8 cellular contexts compared by ENCODE assay signal in the genomic region with DNA sequence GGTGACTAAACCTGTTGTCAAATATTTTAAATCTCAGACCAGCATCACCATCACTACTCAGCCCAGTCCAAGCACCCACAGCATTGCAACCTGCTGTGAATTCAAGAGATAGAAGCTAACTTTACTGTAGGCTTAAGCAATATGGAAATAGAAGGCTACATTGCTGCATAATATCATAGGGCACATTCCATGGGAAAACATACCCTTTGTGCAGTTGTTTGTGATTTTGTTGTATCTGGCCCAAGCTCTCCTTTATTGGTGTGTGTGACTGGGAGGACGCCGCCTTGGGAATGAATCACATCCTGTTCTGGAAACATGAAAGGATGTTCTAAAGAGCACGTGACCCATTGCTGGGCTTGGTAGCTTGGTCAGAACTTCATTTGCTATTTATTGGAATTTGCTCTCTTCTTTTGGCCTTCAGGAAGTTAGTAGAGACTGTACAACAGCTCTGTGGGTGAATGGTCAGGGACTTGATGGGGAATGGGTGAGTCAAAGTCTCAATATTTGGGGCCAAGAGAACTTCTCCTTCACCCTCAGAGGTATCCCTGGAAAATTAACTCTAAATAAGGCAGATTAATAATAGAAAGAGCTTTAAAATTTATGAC.
DNase-seq lines count a peak whose midpoint lies in the region; ATAC-seq and TF ChIP-seq lines count a peak whose summit lies in the region.
"Had no signal": no experiment of that assay in that cellular context is flagged by ENCODE, and none has a peak within 500 bp of the region (broad histone marks: within the 10 kb centered on the region; RNA-seq: fewer than 3 reads in every experiment).

No MANE protein-coding gene starts in this region.

- no peaks in the 10 kb centered on the region for H3K4me1 ChIP-seq in stomach

- H3K27me3 Mint-ChIP-seq in WTC11 (ENCODE audit: low read depth) = no peaks in the 10 kb centered on the region
- H3K27me3 Mint-ChIP-seq in activated T-cell treated with anti-CD3 and anti-CD28 coated beads, Interleukin-2, amount 50 U/mL, for 4 hours (ENCODE audit: low read depth) = peaks cover 11% of the 10 kb centered on the region

- H3K27ac ChIP-seq in stomach = no peak overlapping the region

- H3K9me3 Mint-ChIP-seq in WTC11 = no peaks in the 10 kb centered on the region
- no peaks in the 10 kb centered on the region for H3K9me3 Mint-ChIP-seq in activated T-cell treated with anti-CD3 and anti-CD28 coated beads, Interleukin-2, amount 50 U/mL, for 4 hours

- H3K4me3 Mint-ChIP-seq in WTC11 = no peak overlapping the region
- no peak overlapping the region for H3K4me3 Mint-ChIP-seq in activated T-cell treated with anti-CD3 and anti-CD28 coated beads, Interleukin-2, amount 50 U/mL, for 4 hours

- TF ChIP-seq CTCF in HFF-Myc (IDR thresholded peaks at IDR 0.05; ENCODE audit: low read depth, low read length, missing control alignments) (no peak), WTC11 (IDR thresholded peaks at IDR 0.05) (no peak), stomach (IDR thresholded peaks at IDR 0.05) (no peak)

- no peaks in the 10 kb centered on the region for H3K9me3 ChIP-seq in stomach

- no peak overlapping the region for H3K4me3 ChIP-seq in HFF-Myc (replicated peaks; ENCODE audit: low read depth, low read length)
- H3K4me3 ChIP-seq in stomach = no peak overlapping the region

- CTCF ChIA-PET in WTC11 (lab: Charles Lee) = interaction anchor here (1.1 kb wide), 1 partner anchor 176 kb away, joined by 3 read pairs; no protein-coding TSS in a partner anchor

- no peaks in the 10 kb centered on the region for H3K36me3 ChIP-seq in stomach

- WGBS in stomach, 5 donors = 63 to 90% (median 75%) methylated on average over 3 of the region's 3 CpGs

- DNase-seq in HFF-Myc (ENCODE audit: extremely low read depth, low read depth) (peak; percentile 87), WTC11 (ENCODE audit: low spot score) (no peak), glomerular endothelial cell (ENCODE audit: extremely low read depth, low read depth, low spot score) (peak; percentile 88), stromal cell of bone marrow (ENCODE audit: low read depth) (peak; percentile 80), pons (ENCODE audit: low spot score) (no peak), stomach (no peak)
- DNase-seq in activated T-cell treated with anti-CD3 and anti-CD28 coated beads, Interleukin-2, amount 50 U/mL, for 4 hours = no peak
- DNase-seq: NCI-H446 had no signal

- TF ChIP-seq EP300 in stomach (IDR thresholded peaks at IDR 0.05) = no peak

- intact Hi-C loops in stomach (cut with DNase I; ENCODE audit: low total_unique reads) = no loop called here

- ATAC-seq in WTC11 = no peak
- ATAC-seq in activated T-cell treated with anti-CD3 and anti-CD28 coated beads, Interleukin-2, amount 50 U/mL, for 4 hours = no peak

- no peaks in the 10 kb centered on the region for H3K36me3 Mint-ChIP-seq in WTC11
- no peaks in the 10 kb centered on the region for H3K36me3 Mint-ChIP-seq in activated T-cell treated with anti-CD3 and anti-CD28 coated beads, Interleukin-2, amount 50 U/mL, for 4 hours (ENCODE audit: insufficient read depth)

- POLR2A ChIA-PET in WTC11 (lab: Charles Lee) = no interaction called here

- no peaks in the 10 kb centered on the region for H3K4me1 Mint-ChIP-seq in WTC11
- H3K4me1 Mint-ChIP-seq in activated T-cell treated with anti-CD3 and anti-CD28 coated beads, Interleukin-2, amount 50 U/mL, for 4 hours (ENCODE audit: low read depth) = no peaks in the 10 kb centered on the region

- peaks cover 0 to 7% (median 0%) of the 10 kb centered on the region in 3 donors for H3K27me3 ChIP-seq in stomach

- no peak for TF ChIP-seq POLR2A in stomach (IDR thresholded peaks at IDR 0.05)

- H3K27ac Mint-ChIP-seq in WTC11 = no peak overlapping the region

TF ChIP-seq in WTC11, 78 proteins besides CTCF, POLR2A, EP300 and RAD21:
- no peak for TF ChIP-seq GTF2I (CRISPR knock-in tag; conservative IDR thresholded peaks at IDR 0.05)
- TF ChIP-seq ZNF416 (CRISPR knock-in tag; IDR thresholded peaks at IDR 0.05) = no peak
- TF ChIP-seq HMGXB4 (CRISPR knock-in tag; IDR thresholded peaks at IDR 0.05) = no peak
- TF ChIP-seq GABPB1 (CRISPR knock-in tag; IDR thresholded peaks at IDR 0.05) = peak; percentile 74
- no peak for TF ChIP-seq ZNF232 (CRISPR knock-in tag; IDR thresholded peaks at IDR 0.05)
- TF ChIP-seq ZBTB43 (CRISPR knock-in tag; IDR thresholded peaks at IDR 0.05) = no peak
- TF ChIP-seq, protein P1, sequence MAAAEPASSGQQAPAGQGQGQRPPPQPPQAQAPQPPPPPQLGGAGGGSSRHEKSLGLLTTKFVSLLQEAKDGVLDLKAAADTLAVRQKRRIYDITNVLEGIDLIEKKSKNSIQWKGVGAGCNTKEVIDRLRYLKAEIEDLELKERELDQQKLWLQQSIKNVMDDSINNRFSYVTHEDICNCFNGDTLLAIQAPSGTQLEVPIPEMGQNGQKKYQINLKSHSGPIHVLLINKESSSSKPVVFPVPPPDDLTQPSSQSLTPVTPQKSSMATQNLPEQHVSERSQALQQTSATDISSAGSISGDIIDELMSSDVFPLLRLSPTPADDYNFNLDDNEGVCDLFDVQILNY (CRISPR knock-in tag; IDR thresholded peaks at IDR 0.05) = no peak
- TF ChIP-seq ZBTB21 (CRISPR knock-in tag; IDR thresholded peaks at IDR 0.05; ENCODE audit: borderline replicate concordance) = no peak

Comparison
In these comparisons a context has a peak if more than half of its experiments do, and no peak if none do; other contexts are left out.
1. DNase-seq: peak in HFF-Myc (single experiment), glomerular endothelial cell (single experiment) and stromal cell of bone marrow (single experiment); none in WTC11 (single experiment), pons (single experiment), stomach (single experiment) and activated T-cell treated with anti-CD3 and anti-CD28 coated beads, Interleukin-2, amount 50 U/mL, for 4 hours (single experiment).